Comparison of ENCODE assay signal across 25 cellular contexts in the genomic region with DNA sequence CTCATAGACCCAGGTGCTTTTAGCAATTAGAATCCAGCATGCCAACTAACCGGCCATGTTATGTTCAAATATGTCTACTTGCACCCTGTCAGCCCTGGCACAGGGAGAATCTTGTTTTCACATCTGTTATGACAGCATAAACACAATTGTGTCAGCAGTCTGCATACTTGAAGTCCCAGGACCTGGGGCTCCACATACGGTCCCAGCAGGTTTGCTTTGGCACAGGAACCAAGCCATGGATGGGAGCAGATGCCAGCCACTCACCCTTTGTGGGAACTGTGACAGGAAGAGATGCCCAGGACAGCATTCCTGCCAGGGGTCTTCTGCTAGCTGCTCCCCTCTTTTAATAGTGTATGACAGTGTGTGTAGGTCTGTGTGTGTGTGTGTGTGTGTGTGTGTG.
"Had no signal": no experiment of that assay in that cellular context is flagged by ENCODE, and none has a peak within 500 bp of the region (broad histone marks: within the 10 kb centered on the region; RNA-seq: fewer than 3 reads in every experiment).

No MANE protein-coding gene starts in this region.

- H3K27me3 Mint-ChIP-seq: activated naive CD8-positive, alpha-beta T cell treated with anti-CD3 and anti-CD28 coated beads, Interleukin-2, amount 50 U/mL, for 24 hours had no signal

- H3K9me3 ChIP-seq: body of pancreas had no signal

- H3K4me3 Mint-ChIP-seq: activated CD8-positive, alpha-beta T cell treated with anti-CD3 and anti-CD28 coated beads, Interleukin-2, amount 10 ng/mL, durations not matched to agents 7 days and 5 days; activated naive CD8-positive, alpha-beta T cell treated with anti-CD3 and anti-CD28 coated beads, Interleukin-2, amount 50 U/mL, for 24 hours; activated T-cell treated with anti-CD3 and anti-CD28 coated beads, Interleukin-2, amount 50 U/mL, for 4 hours; T-helper 17 cell; WTC11 had no signal

- H3K4me1 ChIP-seq: body of pancreas had no signal

- H3K27ac ChIP-seq: ascending aorta, body of pancreas, PC-9 had no signal

- H3K4me3 ChIP-seq: ascending aorta, body of pancreas, PC-9 had no signal

- DNase-seq: activated CD4-positive, alpha-beta T cell treated with anti-CD3 and anti-CD28 coated beads for 48 hours; activated CD4-positive, alpha-beta T cell treated with anti-CD3 and anti-CD28 coated beads, Interleukin-2, amount 50 U/mL, for 4 hours; activated CD4-positive, CD25-positive, alpha-beta regulatory T cell treated with anti-CD3 and anti-CD28 coated beads, Interleukin-2, amount 50 U/mL, for 72 hours; activated CD8-positive, alpha-beta T cell treated with anti-CD3 and anti-CD28 coated beads, Interleukin-2, amount 10 ng/mL, durations not matched to agents 7 days and 5 days; activated effector memory CD4-positive, alpha-beta T cell treated with anti-CD3 and anti-CD28 coated beads, Interleukin-2, amount 50 U/mL, for 16 hours; activated naive CD4-positive, alpha-beta T cell treated with Interleukin-2 at 50 U/mL for 16 hours; activated naive CD8-positive, alpha-beta T cell treated with anti-CD3 and anti-CD28 coated beads, Interleukin-2, amount 50 U/mL, for 24 hours; activated T-cell treated with anti-CD3 and anti-CD28 coated beads, Interleukin-2, amount 50 U/mL, for 4 hours; amniotic stem cell; body of pancreas; central memory CD4-positive, alpha-beta T cell; Karpas-422; MM.1S; NCI-H1105; NCI-H1436; NCI-H187 treated with DMSO at 0.1 percent for 48 hours; NCI-H2107; NCI-H524; PC-9; SIG-M5; T-helper 17 cell; T-helper 9 cell had no signal

- H3K4me1 Mint-ChIP-seq: T-helper 17 cell, WTC11 had no signal

- ATAC-seq: activated CD8-positive, alpha-beta T cell treated with anti-CD3 and anti-CD28 coated beads, Interleukin-2, amount 10 ng/mL, durations not matched to agents 7 days and 5 days; activated naive CD4-positive, alpha-beta T cell treated with anti-CD3 and anti-CD28 coated beads, Interleukin-2, amount 50 U/mL, for 72 hours; activated naive CD8-positive, alpha-beta T cell treated with anti-CD3 and anti-CD28 coated beads, Interleukin-2, amount 50 U/mL, for 24 hours; activated T-cell treated with anti-CD3 and anti-CD28 coated beads, Interleukin-2, amount 50 U/mL, for 4 hours; body of pancreas; T-helper 17 cell; WTC11 had no signal

- H3K4me2 ChIP-seq: PC-9 had no signal

- H3K27ac Mint-ChIP-seq: activated CD8-positive, alpha-beta T cell treated with anti-CD3 and anti-CD28 coated beads, Interleukin-2, amount 10 ng/mL, durations not matched to agents 7 days and 5 days; activated naive CD8-positive, alpha-beta T cell treated with anti-CD3 and anti-CD28 coated beads, Interleukin-2, amount 50 U/mL, for 24 hours; T-helper 17 cell; WTC11 had no signal

- H2AFZ ChIP-seq: PC-9 had no signal

- H3K27me3 ChIP-seq: ascending aorta, body of pancreas had no signal
